In genomic region chr1:214126697-214127146, GRCh38 we compare ENCODE assay signal across 1 cellular context.
TF ChIP-seq lines count a peak whose summit lies in the region.

No MANE protein-coding gene starts in this region.

TF ChIP-seq in HepG2, 621 proteins besides CTCF, POLR2A, EP300 and RAD21 (continued from another document and continues in another):
- peak; percentile 89 for TF ChIP-seq ZNF609 (CRISPR knock-in tag; IDR thresholded peaks at IDR 0.05; ENCODE audit: borderline replicate concordance)
- TF ChIP-seq SMAD9 (CRISPR knock-in tag; IDR thresholded peaks at IDR 0.05) = no peak
- TF ChIP-seq SP140L (CRISPR knock-in tag; IDR thresholded peaks at IDR 0.05; ENCODE audit: borderline replicate concordance) = no peak
- TF ChIP-seq ZNF530 (CRISPR knock-in tag; IDR thresholded peaks at IDR 0.05; ENCODE audit: low read depth) = no peak
- peak; percentile 66 for TF ChIP-seq MAX (IDR thresholded peaks at IDR 0.05)
- TF ChIP-seq ATF6 (CRISPR knock-in tag; conservative IDR thresholded peaks at IDR 0.05) = no peak
- no peak for TF ChIP-seq HNF1A (IDR thresholded peaks at IDR 0.05; ENCODE audit: low read depth)
- peak; percentile 53; the same call in 1 of the 2 replicates for TF ChIP-seq HNF1A (CRISPR knock-in tag; IDR thresholded peaks at IDR 0.05; ENCODE audit: borderline replicate concordance)
- no peak for TF ChIP-seq CEBPB (IDR thresholded peaks at IDR 0.05; ENCODE audit: borderline replicate concordance, low read depth, low read length)
- TF ChIP-seq ATF1 (CRISPR knock-in tag; IDR thresholded peaks at IDR 0.05) = 0 out of 2 replicates have a peak, but pooled peaks have one; percentile 29
- TF ChIP-seq ZNF782 (CRISPR knock-in tag; IDR thresholded peaks at IDR 0.05; ENCODE audit: borderline replicate concordance) = no peak; the same call in 1 of the 2 replicates
- TF ChIP-seq DRAP1 (CRISPR knock-in tag; IDR thresholded peaks at IDR 0.05) = peak; percentile 36; the same call in 1 of the 2 replicates
- TF ChIP-seq ZNF407 (CRISPR knock-in tag; IDR thresholded peaks at IDR 0.05; ENCODE audit: not compliant biosample characterization) = no peak
- no peak for TF ChIP-seq THAP7 (CRISPR knock-in tag; IDR thresholded peaks at IDR 0.05)
- no peak for TF ChIP-seq ZNF367 (CRISPR knock-in tag; IDR thresholded peaks at IDR 0.05; ENCODE audit: borderline replicate concordance)
- TF ChIP-seq ZBTB10 (CRISPR knock-in tag; IDR thresholded peaks at IDR 0.05; ENCODE audit: borderline replicate concordance) = peak; percentile 100
- no peak for TF ChIP-seq ZNF382 (CRISPR knock-in tag; IDR thresholded peaks at IDR 0.05; ENCODE audit: borderline replicate concordance)
- no peak for TF ChIP-seq ZBTB25 (CRISPR knock-in tag; IDR thresholded peaks at IDR 0.05)
- TF ChIP-seq ETV5 (CRISPR knock-in tag; IDR thresholded peaks at IDR 0.05; ENCODE audit: borderline replicate concordance) = peak; percentile 22; the same call in 1 of the 2 replicates
